ENCODE assay signal across 1 cellular context in genomic region chr22:19815823-19816290, GRCh38.
TF ChIP-seq lines count a peak whose summit lies in the region.

No MANE protein-coding gene starts in this region.

TF ChIP-seq in K562, 482 proteins besides CTCF, POLR2A, EP300 and RAD21 (continued from another document):
- TF ChIP-seq BCLAF1 (IDR thresholded peaks at IDR 0.05; ENCODE audit: borderline replicate concordance in 1 of 2, control insufficient read depth in 1 of 2, low read depth in 2 of 2, low read length in 1 of 2) (no peak), FIP1L1 (IDR thresholded peaks at IDR 0.05; ENCODE audit: low read depth, low read length, poor library complexity, severe bottlenecking) (no peak), TSC22D4 (tag; IDR thresholded peaks at IDR 0.05) (peak; percentile 97), ZNF780A (CRISPR knock-in tag; IDR thresholded peaks at IDR 0.05) (no peak), ZC3H8 (IDR thresholded peaks at IDR 0.05) (0 out of 2 replicates have a peak, but pooled peaks have one; percentile 3), MGA (IDR thresholded peaks at IDR 0.05) (no peak)
